In the genomic region with DNA sequence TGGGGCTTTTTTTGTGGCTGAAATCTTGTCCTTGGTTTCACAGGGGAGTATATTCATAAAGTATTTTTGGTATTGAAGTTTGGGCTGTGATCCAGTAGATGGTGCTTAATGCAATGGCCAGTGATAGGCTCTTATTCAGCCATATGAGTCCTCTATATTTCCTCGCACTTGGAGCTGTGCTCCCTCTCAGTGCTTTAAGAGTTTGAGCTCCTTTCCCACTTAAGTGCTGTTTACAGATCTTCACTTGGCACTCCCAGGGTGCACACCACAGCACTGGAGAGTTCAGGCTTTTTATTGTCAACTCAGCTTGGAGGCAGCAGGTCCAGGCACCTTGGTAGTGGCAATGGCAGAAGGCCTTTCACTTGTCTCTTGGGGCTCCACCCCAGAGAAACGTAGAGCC, we compare ENCODE assay signal across 38 cellular contexts.
"Had no signal": no experiment of that assay in that cellular context is flagged by ENCODE, and none has a peak within 500 bp of the region (broad histone marks: within the 10 kb centered on the region; RNA-seq: fewer than 3 reads in every experiment).

No MANE protein-coding gene starts in this region.

- H3K27me3 ChIP-seq: adrenal gland, ascending aorta, body of pancreas, brain microvascular endothelial cell, cardiac muscle cell had no signal

- H3K9me3 Mint-ChIP-seq: activated naive CD4-positive, alpha-beta T cell treated with anti-CD3 and anti-CD28 coated beads, Interleukin-2, amount 50 U/mL, for 24 hours; activated T-cell treated with anti-CD3 and anti-CD28 coated beads, Interleukin-2, amount 50 U/mL, for 24 hours; activated T-cell treated with anti-CD3 and anti-CD28 coated beads, Interleukin-2, amount 50 U/mL, for 4 hours; activated T-helper 1 cell treated with anti-CD3 and anti-CD28 coated beads, Interleukin-12 subunit alpha, Interleukin-12 subunit beta, Interleukin-2, Interleukin-4 antibody, amounts not matched to agents 30 ng/mL and 10 ng/mL and 1 ng/mL, durations not matched to agents 14 hours and 24 hours and 36 hours; activated T-helper 17 cell treated with anti-CD3 and anti-CD28 coated beads, Interleukin-2, amount 50 U/mL, for 72 hours; central memory CD8-positive, alpha-beta T cell had no signal

- H3K9me3 ChIP-seq: adrenal gland, body of pancreas had no signal

- H3K4me1 ChIP-seq: adrenal gland, ascending aorta, body of pancreas had no signal

- H3K4me3 ChIP-seq: adrenal gland, ascending aorta, body of pancreas, cardiac muscle cell had no signal

- H3K4me3 Mint-ChIP-seq: activated naive CD4-positive, alpha-beta T cell treated with anti-CD3 and anti-CD28 coated beads for 36 hours; activated naive CD4-positive, alpha-beta T cell treated with anti-CD3 and anti-CD28 coated beads, Interleukin-2, amount 10 ng/mL, durations not matched to agents 7 days and 5 days; activated naive CD4-positive, alpha-beta T cell treated with anti-CD3 and anti-CD28 coated beads, Interleukin-2, amount 50 U/mL, for 24 hours; activated naive CD8-positive, alpha-beta T cell; activated naive CD8-positive, alpha-beta T cell treated with anti-CD3 and anti-CD28 coated beads for 36 hours; activated naive CD8-positive, alpha-beta T cell treated with anti-CD3 and anti-CD28 coated beads, Interleukin-2, amount 10 ng/mL, durations not matched to agents 7 days and 5 days; activated naive CD8-positive, alpha-beta T cell treated with anti-CD3 and anti-CD28 coated beads, Interleukin-2, amount 50 U/mL, for 24 hours; activated T-cell treated with anti-CD3 and anti-CD28 coated beads, Interleukin-2, amount 50 U/mL, for 24 hours; activated T-cell treated with anti-CD3 and anti-CD28 coated beads, Interleukin-2, amount 50 U/mL, for 4 hours; activated T-cell treated with anti-CD3 and anti-CD28 coated beads, Interleukin-2, amount 50 U/mL, for 72 hours; activated T-helper 1 cell treated with anti-CD3 and anti-CD28 coated beads, Interleukin-12 subunit alpha, Interleukin-12 subunit beta, Interleukin-2, Interleukin-4 antibody, amounts not matched to agents 30 ng/mL and 10 ng/mL and 1 ng/mL, durations not matched to agents 14 hours and 24 hours and 36 hours; activated T-helper 17 cell treated with anti-CD3 and anti-CD28 coated beads, Interleukin-2, amount 50 U/mL, for 72 hours; brain; central memory CD8-positive, alpha-beta T cell had no signal

- H3K4me1 Mint-ChIP-seq: activated naive CD4-positive, alpha-beta T cell treated with anti-CD3 and anti-CD28 coated beads, Interleukin-2, amount 10 ng/mL, durations not matched to agents 7 days and 5 days; activated naive CD4-positive, alpha-beta T cell treated with anti-CD3 and anti-CD28 coated beads, Interleukin-2, amount 50 U/mL, for 24 hours; activated naive CD8-positive, alpha-beta T cell treated with anti-CD3 and anti-CD28 coated beads for 36 hours; activated naive CD8-positive, alpha-beta T cell treated with anti-CD3 and anti-CD28 coated beads, Interleukin-2, amount 10 ng/mL, durations not matched to agents 7 days and 5 days; activated naive CD8-positive, alpha-beta T cell treated with anti-CD3 and anti-CD28 coated beads, Interleukin-2, amount 50 U/mL, for 24 hours; activated T-helper 17 cell treated with anti-CD3 and anti-CD28 coated beads, Interleukin-2, amount 50 U/mL, for 72 hours; brain; central memory CD8-positive, alpha-beta T cell had no signal

- H3K27ac ChIP-seq: adrenal gland, ascending aorta, body of pancreas, brain microvascular endothelial cell, cardiac muscle cell had no signal

- H3K27ac Mint-ChIP-seq: activated naive CD4-positive, alpha-beta T cell treated with anti-CD3 and anti-CD28 coated beads for 36 hours; activated naive CD4-positive, alpha-beta T cell treated with anti-CD3 and anti-CD28 coated beads, Interleukin-2, amount 10 ng/mL, durations not matched to agents 7 days and 5 days; activated naive CD4-positive, alpha-beta T cell treated with anti-CD3 and anti-CD28 coated beads, Interleukin-2, amount 50 U/mL, for 24 hours; activated naive CD4-positive, alpha-beta T cell treated with anti-CD3 and anti-CD28 coated beads, Interleukin-2, amount 50 U/mL, for 72 hours; activated naive CD8-positive, alpha-beta T cell; activated naive CD8-positive, alpha-beta T cell treated with anti-CD3 and anti-CD28 coated beads for 36 hours; activated naive CD8-positive, alpha-beta T cell treated with anti-CD3 and anti-CD28 coated beads, Interleukin-2, amount 10 ng/mL, durations not matched to agents 7 days and 5 days; activated naive CD8-positive, alpha-beta T cell treated with anti-CD3 and anti-CD28 coated beads, Interleukin-2, amount 50 U/mL, for 24 hours; activated T-cell treated with anti-CD3 and anti-CD28 coated beads, Interleukin-2, amount 50 U/mL, for 24 hours; activated T-cell treated with anti-CD3 and anti-CD28 coated beads, Interleukin-2, amount 50 U/mL, for 72 hours; activated T-helper 1 cell treated with anti-CD3 and anti-CD28 coated beads, Interleukin-12 subunit alpha, Interleukin-12 subunit beta, Interleukin-2, Interleukin-4 antibody, amounts not matched to agents 30 ng/mL and 10 ng/mL and 1 ng/mL, durations not matched to agents 14 hours and 24 hours and 36 hours; activated T-helper 17 cell treated with anti-CD3 and anti-CD28 coated beads, Interleukin-2, amount 50 U/mL, for 72 hours; activated T-helper 2 cell treated with anti-CD3 and anti-CD28 coated beads, Interferon-gamma antibody, Interleukin-2, Interleukin-4, amounts not matched to agents 10 μg/mL and 5 μg/mL and 100 μg/mL, durations not matched to agents 14 hours and 24 hours and 36 hours; brain had no signal

- DNase-seq: activated effector memory CD4-positive, alpha-beta T cell treated with anti-CD3 and anti-CD28 coated beads, Interleukin-2, amount 50 U/mL, for 16 hours; activated effector memory CD4-positive, alpha-beta T cell treated with Interleukin-2 at 50 U/mL for 16 hours; activated gamma-delta T cell; activated gamma-delta T cell treated with Interleukin-2 at 50 U/mL for 16 hours; activated naive CD4-positive, alpha-beta T cell; activated naive CD4-positive, alpha-beta T cell treated with anti-CD3 and anti-CD28 coated beads for 36 hours; activated naive CD4-positive, alpha-beta T cell treated with anti-CD3 and anti-CD28 coated beads, Interleukin-2, amount 10 ng/mL, durations not matched to agents 7 days and 5 days; activated naive CD4-positive, alpha-beta T cell treated with anti-CD3 and anti-CD28 coated beads, Interleukin-2, amount 50 U/mL, for 16 hours; activated naive CD4-positive, alpha-beta T cell treated with Interleukin-2 at 50 U/mL for 16 hours; activated naive CD8-positive, alpha-beta T cell treated with anti-CD3 and anti-CD28 coated beads for 36 hours; activated naive CD8-positive, alpha-beta T cell treated with anti-CD3 and anti-CD28 coated beads, Interleukin-2, amount 10 ng/mL, durations not matched to agents 7 days and 5 days; activated naive CD8-positive, alpha-beta T cell treated with anti-CD3 and anti-CD28 coated beads, Interleukin-2, amount 50 U/mL, for 24 hours; activated T-cell treated with anti-CD3 and anti-CD28 coated beads, Interleukin-2, amount 50 U/mL, for 24 hours; activated T-cell treated with anti-CD3 and anti-CD28 coated beads, Interleukin-2, amount 50 U/mL, for 4 hours; activated T-cell treated with anti-CD3 and anti-CD28 coated beads, Interleukin-2, amount 50 U/mL, for 48 hours; activated T-cell treated with anti-CD3 and anti-CD28 coated beads, Interleukin-2, amount 50 U/mL, for 72 hours; adrenal gland; amniotic stem cell; amygdala; anterior cingulate cortex; aorta; body of pancreas; brain microvascular endothelial cell; caudate nucleus; central memory CD4-positive, alpha-beta T cell; cerebellar nuclear complex had no signal

- FAIRE-seq: astrocyte, colon had no signal

- H3K36me3 Mint-ChIP-seq: activated naive CD4-positive, alpha-beta T cell treated with anti-CD3 and anti-CD28 coated beads, Interleukin-2, amount 10 ng/mL, durations not matched to agents 7 days and 5 days; activated naive CD8-positive, alpha-beta T cell; activated naive CD8-positive, alpha-beta T cell treated with anti-CD3 and anti-CD28 coated beads for 36 hours; brain had no signal

- H3K36me3 ChIP-seq: adrenal gland, ascending aorta, brain microvascular endothelial cell, cardiac muscle cell had no signal

- ATAC-seq: activated naive CD4-positive, alpha-beta T cell treated with anti-CD3 and anti-CD28 coated beads, Interleukin-2, amount 50 U/mL, for 72 hours; activated naive CD8-positive, alpha-beta T cell treated with anti-CD3 and anti-CD28 coated beads, Interleukin-2, amount 50 U/mL, for 24 hours; activated T-cell treated with anti-CD3 and anti-CD28 coated beads, Interleukin-2, amount 50 U/mL, for 4 hours; activated T-cell treated with anti-CD3 and anti-CD28 coated beads, Interleukin-2, amount 50 U/mL, for 72 hours; activated T-helper 17 cell treated with anti-CD3 and anti-CD28 coated beads, Interleukin-2, amount 50 U/mL, for 72 hours; body of pancreas had no signal

- H3K27me3 Mint-ChIP-seq: activated naive CD4-positive, alpha-beta T cell treated with anti-CD3 and anti-CD28 coated beads, Interleukin-2, amount 10 ng/mL, durations not matched to agents 7 days and 5 days had no signal
